ENCODE assay signal across 8 cellular contexts in genomic region chr1:202471246-202471645, GRCh38.
"Had no signal": no experiment of that assay in that cellular context is flagged by ENCODE, and none has a peak within 500 bp of the region (broad histone marks: within the 10 kb centered on the region; RNA-seq: fewer than 3 reads in every experiment).

No MANE protein-coding gene starts in this region.

- H3K4me3 ChIP-seq: GM23248 had no signal

- H3K27ac ChIP-seq: GM23248, HL-60 had no signal

- ATAC-seq: HepG2 had no signal

- H2AFZ ChIP-seq: GM23248 had no signal

- DNase-seq: GM23248, GOT3, H9, HCEC 1CT, KBM-7 had no signal

- H3K9ac ChIP-seq: GM23248, KMS-11 had no signal
